8 cellular contexts compared by ENCODE assay signal in genomic region chr17:28357061-28357900, GRCh38.
DNase-seq lines count a peak whose midpoint lies in the region; ATAC-seq and TF ChIP-seq lines count a peak whose summit lies in the region.

TSS of gene POLDIP2 (minus strand) at chr17:28357527. CDS start at chr17:28357448, 79 bp downstream.

- TF ChIP-seq CTCF in AG09309 (IDR thresholded peaks at IDR 0.05; ENCODE audit: control insufficient read depth, insufficient read depth, low read depth, low read length, missing control alignments) = no peak

- peak; percentile 95 for ATAC-seq in GM19023 (IDR thresholded peaks at IDR 0.05; ENCODE audit: unreplicated experiment)
- peak; percentile 95 for ATAC-seq in HG03196 (IDR thresholded peaks at IDR 0.05; ENCODE audit: unreplicated experiment)

- H3K4me3 ChIP-seq in AG09309 (ENCODE audit: control insufficient read depth, low read depth, low read length) = peak within 1 kb of the TSS; percentile 92

- DNase-seq in AG09309 (ENCODE audit: low read depth) (peak; percentile 65), NCI-H446 (lab: John Stamatoyannopoulos, UW) (peak; percentile 81 to 95), islet precursor cell (peak; percentile 99)
- DNase-seq in activated CD4-positive, CD25-positive, alpha-beta regulatory T cell treated with anti-CD3 and anti-CD28 coated beads, Interleukin-2, amount 50 U/mL, for 16 hours (ENCODE audit: low read depth, low spot score) = peak; percentile 95
- peak; percentile 96 for DNase-seq in central memory CD4-positive, alpha-beta T cell
- peak; percentile 92 for DNase-seq in stimulated activated CD4-positive, alpha-beta T cell treated with anti-CD3 and anti-CD28 coated beads, Interleukin-12 subunit alpha, Interleukin-12 subunit beta, amount 100 ng/mL, for 4 hours

Comparison
In these comparisons a context has a peak if more than half of its experiments do, and no peak if none do; other contexts are left out.
1. Peak in every context shown above with its lines: DNase-seq, ATAC-seq and H3K4me3 ChIP-seq.